ENCODE assay signal across 10 cellular contexts in the genomic region with DNA sequence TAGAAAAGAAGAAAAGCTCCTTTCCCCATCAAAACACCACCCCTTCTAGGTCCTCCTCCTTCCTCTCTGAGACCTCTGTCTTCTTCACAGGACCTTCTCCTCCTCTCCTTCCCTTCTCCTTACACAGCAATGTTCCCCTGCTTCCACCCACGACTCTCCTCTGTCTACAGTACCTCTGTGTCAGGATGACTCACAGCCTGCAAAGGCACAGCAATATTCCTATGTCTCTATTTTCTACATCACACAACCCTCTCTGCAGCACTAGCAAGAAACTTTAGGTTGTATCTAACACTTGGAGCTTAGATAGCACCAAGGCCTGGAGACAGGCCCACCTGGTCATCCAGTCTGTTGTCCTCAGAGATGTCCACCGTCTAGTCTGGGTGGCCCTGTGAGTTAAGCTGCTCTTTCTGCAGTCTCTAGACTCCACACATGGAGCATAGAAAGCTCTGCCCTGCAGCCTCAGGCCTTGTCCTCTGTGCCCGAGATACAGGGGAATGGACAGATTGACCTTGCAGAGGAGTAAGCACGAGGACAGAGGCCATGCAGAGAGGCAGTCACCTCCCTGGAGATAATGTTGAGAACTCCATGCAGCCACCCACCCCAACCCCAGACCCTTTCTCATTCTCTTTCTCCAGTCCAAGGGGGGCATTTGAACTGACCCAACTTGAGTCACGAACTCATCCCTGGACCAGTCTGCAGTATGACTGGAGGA.
DNase-seq lines count a peak whose midpoint lies in the region; ATAC-seq and TF ChIP-seq lines count a peak whose summit lies in the region.
"Had no signal": no experiment of that assay in that cellular context is flagged by ENCODE, and none has a peak within 500 bp of the region (broad histone marks: within the 10 kb centered on the region; RNA-seq: fewer than 3 reads in every experiment).

No MANE protein-coding gene starts in this region.

- TF ChIP-seq EP300 in transverse colon (IDR thresholded peaks at IDR 0.05; ENCODE audit: low read depth) = no peak

- peaks cover 23% of the 10 kb centered on the region for H3K36me3 ChIP-seq in right atrium auricular region
- H3K36me3 ChIP-seq in transverse colon = no peaks in the 10 kb centered on the region
- no peaks in the 10 kb centered on the region for H3K36me3 ChIP-seq in effector memory CD4-positive, alpha-beta T cell (ENCODE audit: control insufficient read depth, insufficient read depth, low read length)

- intact Hi-C loops in activated T-helper 1 cell treated with anti-CD3 and anti-CD28 coated beads, Interleukin-12 subunit alpha, Interleukin-12 subunit beta, Interleukin-2, Interleukin-4 antibody, amounts not matched to agents 30 ng/mL and 10 ng/mL and 1 ng/mL, durations not matched to agents 14 hours and 24 hours and 36 hours (cut with micrococcal nuclease) = no loop called here
- intact Hi-C loops in transverse colon (cut with DNase I; ENCODE audit: low total_unique reads) = no loop called here

- TF ChIP-seq CTCF in right atrium auricular region (IDR thresholded peaks at IDR 0.05) (no peak), transverse colon (IDR thresholded peaks at IDR 0.05) (no peak)

- no peaks in the 10 kb centered on the region for H3K27me3 Mint-ChIP-seq in activated T-cell treated with anti-CD3 and anti-CD28 coated beads, Interleukin-2, amount 50 U/mL, for 24 hours
- no peaks in the 10 kb centered on the region for H3K27me3 Mint-ChIP-seq in activated T-helper 1 cell treated with anti-CD3 and anti-CD28 coated beads, Interleukin-12 subunit alpha, Interleukin-12 subunit beta, Interleukin-2, Interleukin-4 antibody, amounts not matched to agents 30 ng/mL and 10 ng/mL and 1 ng/mL, durations not matched to agents 14 hours and 24 hours and 36 hours (ENCODE audit: insufficient read depth)

- H3K9me3 ChIP-seq in right atrium auricular region (no peaks in the 10 kb centered on the region), transverse colon (no peaks in the 10 kb centered on the region)
- H3K9me3 ChIP-seq in effector memory CD4-positive, alpha-beta T cell (ENCODE audit: control insufficient read depth, low read length) = no peaks in the 10 kb centered on the region

- H3K27ac Mint-ChIP-seq in activated T-cell treated with anti-CD3 and anti-CD28 coated beads, Interleukin-2, amount 50 U/mL, for 24 hours = peak overlapping the region; percentile 15
- peak overlapping the region; percentile 38 for H3K27ac Mint-ChIP-seq in activated T-helper 1 cell treated with anti-CD3 and anti-CD28 coated beads, Interleukin-12 subunit alpha, Interleukin-12 subunit beta, Interleukin-2, Interleukin-4 antibody, amounts not matched to agents 30 ng/mL and 10 ng/mL and 1 ng/mL, durations not matched to agents 14 hours and 24 hours and 36 hours

- no peaks in the 10 kb centered on the region for H3K9me3 Mint-ChIP-seq in activated T-cell treated with anti-CD3 and anti-CD28 coated beads, Interleukin-2, amount 50 U/mL, for 24 hours
- peaks cover 3% of the 10 kb centered on the region for H3K9me3 Mint-ChIP-seq in activated T-helper 1 cell treated with anti-CD3 and anti-CD28 coated beads, Interleukin-12 subunit alpha, Interleukin-12 subunit beta, Interleukin-2, Interleukin-4 antibody, amounts not matched to agents 30 ng/mL and 10 ng/mL and 1 ng/mL, durations not matched to agents 14 hours and 24 hours and 36 hours

- WGBS in transverse colon (ENCODE audit: low coverage in 1 of 2), 2 donors = 40 to 55% methylated on average over 1 to 5 of the region's 5 CpGs

- H3K4me3 Mint-ChIP-seq in activated T-cell treated with anti-CD3 and anti-CD28 coated beads, Interleukin-2, amount 50 U/mL, for 24 hours = peak overlapping the region; percentile 73
- peak overlapping the region; percentile 66 for H3K4me3 Mint-ChIP-seq in activated T-helper 1 cell treated with anti-CD3 and anti-CD28 coated beads, Interleukin-12 subunit alpha, Interleukin-12 subunit beta, Interleukin-2, Interleukin-4 antibody, amounts not matched to agents 30 ng/mL and 10 ng/mL and 1 ng/mL, durations not matched to agents 14 hours and 24 hours and 36 hours

- no peak for TF ChIP-seq POLR2A in transverse colon (IDR thresholded peaks at IDR 0.05)

- no peak for ATAC-seq in GM21619 (IDR thresholded peaks at IDR 0.05; ENCODE audit: unreplicated experiment)

- in situ Hi-C loops in transverse colon (cut with MboI; ENCODE audit: low pct_ligation_motif_present in 1 of 4, low pct_unique_long_range_greater_than_20kb in 1 of 4, low sequenced_read_pairs in 3 of 4) = loop anchor here in 3 of 4 donors (10.0 to 25.0 kb wide), 4 partner anchors 94 to 221 kb away; a partner anchor contains a TSS

- peak overlapping the region; percentile 17 to 22 for H3K27ac ChIP-seq in right atrium auricular region
- H3K27ac ChIP-seq in transverse colon = peak overlapping the region in 3 of 4 donors; percentile 17 to 49 (median 48)
- H3K27ac ChIP-seq in effector memory CD4-positive, alpha-beta T cell (ENCODE audit: insufficient read depth, low read length, poor library complexity, severe bottlenecking) = no peak overlapping the region

- no peaks in the 10 kb centered on the region for H3K27me3 ChIP-seq in right atrium auricular region
- no peaks in the 10 kb centered on the region for H3K27me3 ChIP-seq in transverse colon
- H3K27me3 ChIP-seq in effector memory CD4-positive, alpha-beta T cell (replicated peaks; ENCODE audit: control insufficient read depth, insufficient read depth, low read length, poor library complexity, severe bottlenecking) = no peaks in the 10 kb centered on the region

- no peak overlapping the region for H3K4me3 ChIP-seq in right atrium auricular region
- no peak overlapping the region for H3K4me3 ChIP-seq in transverse colon
- no peak overlapping the region for H3K4me3 ChIP-seq in effector memory CD4-positive, alpha-beta T cell (ENCODE audit: insufficient read depth, low read depth, low read length, poor library complexity, severe bottlenecking)

- H3K4me1 Mint-ChIP-seq in activated T-cell treated with anti-CD3 and anti-CD28 coated beads, Interleukin-2, amount 50 U/mL, for 24 hours (ENCODE audit: low read depth) = peaks cover 19% of the 10 kb centered on the region
- H3K4me1 Mint-ChIP-seq in activated T-helper 1 cell treated with anti-CD3 and anti-CD28 coated beads, Interleukin-12 subunit alpha, Interleukin-12 subunit beta, Interleukin-2, Interleukin-4 antibody, amounts not matched to agents 30 ng/mL and 10 ng/mL and 1 ng/mL, durations not matched to agents 14 hours and 24 hours and 36 hours (ENCODE audit: low read depth) = peaks cover 26% of the 10 kb centered on the region

- no peak for DNase-seq in activated T-cell treated with anti-CD3 and anti-CD28 coated beads, Interleukin-2, amount 50 U/mL, for 24 hours
- DNase-seq in activated T-cell treated with anti-CD3 and anti-CD28 coated beads, Interleukin-2, amount 50 U/mL, for 48 hours = no peak
- no peak for DNase-seq in activated T-helper 1 cell treated with anti-CD3 and anti-CD28 coated beads, Interleukin-12 subunit alpha, Interleukin-12 subunit beta, Interleukin-2, Interleukin-4 antibody, amounts not matched to agents 30 ng/mL and 10 ng/mL and 1 ng/mL, durations not matched to agents 14 hours and 24 hours and 36 hours (ENCODE audit: low spot score)
- DNase-seq in right atrium auricular region (ENCODE audit: low spot score) (no peak), transverse colon (no peak)
- no peak for DNase-seq in effector memory CD4-positive, alpha-beta T cell
- DNase-seq in stimulated activated CD4-positive, alpha-beta T cell treated with anti-CD3 and anti-CD28 coated beads, Interleukin-2, amount 100 ng/mL, for 24 hours = no peak
- DNase-seq: COR-L47, cortex of kidney had no signal

- peaks cover 0 to 45% of the 10 kb centered on the region in 2 donors for H3K4me1 ChIP-seq in right atrium auricular region
- H3K4me1 ChIP-seq in transverse colon = no peaks in the 10 kb centered on the region
- H3K4me1 ChIP-seq in effector memory CD4-positive, alpha-beta T cell (ENCODE audit: control insufficient read depth, insufficient read depth, low read length, poor library complexity, severe bottlenecking) = no peaks in the 10 kb centered on the region

- no peaks in the 10 kb centered on the region for H3K36me3 Mint-ChIP-seq in activated T-cell treated with anti-CD3 and anti-CD28 coated beads, Interleukin-2, amount 50 U/mL, for 24 hours (ENCODE audit: low read depth)
- no peaks in the 10 kb centered on the region for H3K36me3 Mint-ChIP-seq in activated T-helper 1 cell treated with anti-CD3 and anti-CD28 coated beads, Interleukin-12 subunit alpha, Interleukin-12 subunit beta, Interleukin-2, Interleukin-4 antibody, amounts not matched to agents 30 ng/mL and 10 ng/mL and 1 ng/mL, durations not matched to agents 14 hours and 24 hours and 36 hours (ENCODE audit: low read depth)
